22 cellular contexts compared by ENCODE assay signal in genomic region chr2:133025004-133025403, GRCh38.
"Had no signal": no experiment of that assay in that cellular context is flagged by ENCODE, and none has a peak within 500 bp of the region (broad histone marks: within the 10 kb centered on the region; RNA-seq: fewer than 3 reads in every experiment).

No MANE protein-coding gene starts in this region.

- H3K27ac ChIP-seq: neutrophil, pancreas, prostate gland, right lobe of liver, sigmoid colon, stomach, thoracic aorta, thyroid gland, tibial nerve, upper lobe of left lung, vagina had no signal

- H3K36me3 ChIP-seq: neutrophil, pancreas, prostate gland, right lobe of liver, sigmoid colon, stomach, thoracic aorta, thyroid gland, tibial nerve, upper lobe of left lung, vagina had no signal

- DNase-seq: nephron progenitor cell; nucleus accumbens; pancreas; right cardiac atrium; right lobe of liver; sigmoid colon; small intestine; stimulated activated CD4-positive, alpha-beta T cell treated with anti-CD3 and anti-CD28 coated beads, Interleukin-15, amount 100 ng/mL, for 24 hours; stimulated activated CD4-positive, alpha-beta T cell treated with anti-CD3 and anti-CD28 coated beads, Interleukin-2, amount 100 ng/mL, for 24 hours; stimulated activated CD4-positive, alpha-beta T cell treated with anti-CD3 and anti-CD28 coated beads, Interleukin-2, amount 100 ng/mL, for 48 hours; stimulated activated CD4-positive, alpha-beta T cell treated with anti-CD3 and anti-CD28 coated beads, Interleukin-4, amount 100 ng/mL, for 24 hours; stimulated activated naive B cell treated with anti-CD40 and anti-IgM and Interleukin-4, amounts not matched to agents 10 μg/mL and 1 μg/mL and 100 μg/mL, for 72 hours; stimulated activated naive CD4-positive, alpha-beta T cell treated with Interleukin-2 at 50 U/mL for 16 hours; stomach; thyroid gland; trophoblast cell; upper lobe of left lung had no signal

- H3K27me3 ChIP-seq: neutrophil, pancreas, right lobe of liver, sigmoid colon, stomach, thyroid gland, tibial nerve, upper lobe of left lung, vagina had no signal

- H3K4me1 ChIP-seq: pancreas, prostate gland, right lobe of liver, sigmoid colon, stomach, thyroid gland, tibial nerve, upper lobe of left lung, vagina had no signal

- H3K4me3 ChIP-seq: pancreas, prostate gland, right lobe of liver, sigmoid colon, stomach, thoracic aorta, thyroid gland, tibial nerve, upper lobe of left lung, vagina had no signal

- H3K9me3 ChIP-seq: neutrophil, pancreas, prostate gland, right lobe of liver, sigmoid colon, stomach, thoracic aorta, thyroid gland, tibial nerve, upper lobe of left lung, vagina had no signal
